In the genomic region with DNA sequence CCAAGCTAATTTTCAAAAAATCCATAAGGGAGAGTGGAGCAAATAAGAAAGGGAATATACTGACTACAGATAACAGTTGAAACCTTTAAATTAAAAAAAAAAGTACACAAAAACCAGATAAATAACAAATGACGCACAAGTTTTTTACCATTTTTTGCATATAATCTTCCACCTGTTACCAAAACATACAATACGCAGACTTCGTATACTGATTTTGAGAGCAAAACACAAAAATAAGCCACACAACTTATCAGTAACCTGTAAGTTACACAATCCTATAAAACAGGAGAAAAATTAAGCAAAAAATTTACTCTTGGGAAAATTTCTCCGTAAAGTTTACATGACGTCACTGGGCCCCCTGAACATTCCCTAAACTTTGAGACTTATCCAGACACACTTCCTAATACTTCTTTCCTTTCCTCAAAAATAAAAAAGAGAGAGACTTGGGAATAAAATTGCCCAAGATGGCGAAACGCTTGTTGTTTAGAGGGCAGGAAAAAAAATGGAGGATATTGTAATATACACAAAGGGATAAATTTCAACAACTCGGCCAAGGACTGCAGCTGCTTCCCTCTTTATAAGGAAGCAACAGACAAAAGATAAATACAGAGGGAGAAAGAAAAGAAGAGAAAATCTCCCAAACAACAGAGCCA, we compare ENCODE assay signal across 8 cellular contexts. TPM values are rescaled to one million over a fixed set of nuclear protein-coding genes. Genes with fewer than 3 reads are reported as not detected.
DNase-seq lines count a peak whose midpoint lies in the region; ATAC-seq and TF ChIP-seq lines count a peak whose summit lies in the region.

No MANE protein-coding gene starts in this region.

- DNase-seq in GM12864 (ENCODE audit: low read depth) (no peak), NCI-H2081 (lab: John Stamatoyannopoulos, UW) (peak; percentile 70), mesendoderm (no peak), aorta (no peak), GM03348 (ENCODE audit: low spot score) (no peak)
- DNase-seq in central memory CD8-positive, alpha-beta T cell (ENCODE audit: low spot score in 2 of 2): no peak

- H3K56ac ChIP-seq in mesendoderm (ENCODE audit: low read length): peak overlapping the region; percentile 99

- H2BK5ac ChIP-seq in mesendoderm (ENCODE audit: low read length): no peak overlapping the region

- H3K9ac ChIP-seq in mesendoderm (ENCODE audit: low read length): peak overlapping the region; percentile 81

- peaks cover 38% of the 10 kb centered on the region for H3K27me3 Mint-ChIP-seq in central memory CD8-positive, alpha-beta T cell

- peak overlapping the region; percentile 97 for H3K18ac ChIP-seq in mesendoderm (ENCODE audit: low read length)

- no peak overlapping the region for H4K8ac ChIP-seq in mesendoderm (ENCODE audit: low read depth, low read length)

- H3K4me1 Mint-ChIP-seq in central memory CD8-positive, alpha-beta T cell: peaks cover 18% of the 10 kb centered on the region

- H3K4me3 ChIP-seq in GM12864 (ENCODE audit: low read depth, low read length) (peak overlapping the region; percentile 73), mesendoderm (ENCODE audit: low read length) (peak overlapping the region; percentile 85), aorta (ENCODE audit: low read length in 2 of 2) (peak overlapping the region; percentile 55 to 62)

- H3K36me3 Mint-ChIP-seq in central memory CD8-positive, alpha-beta T cell (ENCODE audit: insufficient read depth): peaks cover 7% of the 10 kb centered on the region

- peak overlapping the region; percentile 85 for H3K4me3 Mint-ChIP-seq in central memory CD8-positive, alpha-beta T cell

- H3K27ac Mint-ChIP-seq in central memory CD8-positive, alpha-beta T cell (ENCODE audit: low read depth): peak overlapping the region; percentile 10

- peaks cover 9% of the 10 kb centered on the region for H3K79me2 ChIP-seq in mesendoderm (ENCODE audit: control insufficient read depth, insufficient read depth, low read length)

- H3K27ac ChIP-seq in mesendoderm (ENCODE audit: low read depth, low read length) (peak overlapping the region; percentile 98), aorta (ENCODE audit: low read depth in 1 of 2, low read length in 2 of 2) (peak overlapping the region; percentile 44 to 62)

- H3K9me3 Mint-ChIP-seq in central memory CD8-positive, alpha-beta T cell: no peaks in the 10 kb centered on the region

- no peak for ATAC-seq in central memory CD8-positive, alpha-beta T cell (replicated peaks; ENCODE audit: extremely low read depth, poor library complexity, severe bottlenecking)
- ATAC-seq in aorta (ENCODE audit: low FRiP score) (peak; percentile 50), HG03342 (IDR thresholded peaks at IDR 0.05; ENCODE audit: unreplicated experiment) (no peak), HG03521 (IDR thresholded peaks at IDR 0.05; ENCODE audit: unreplicated experiment) (no peak)

- H3K36me3 ChIP-seq in mesendoderm (ENCODE audit: control insufficient read depth, insufficient read depth, low read length): no peaks in the 10 kb centered on the region
- H3K36me3 ChIP-seq in aorta (ENCODE audit: control insufficient read depth in 1 of 2, insufficient read depth in 2 of 2, low read length in 1 of 2): no peaks in the 10 kb centered on the region

- H3K4me2 ChIP-seq in mesendoderm (ENCODE audit: low read length): peak overlapping the region; percentile 2

- H2AK5ac ChIP-seq in mesendoderm (ENCODE audit: low read length): no peak overlapping the region

- H3K4me1 ChIP-seq in mesendoderm (ENCODE audit: control insufficient read depth, low read depth, low read length) (peaks cover 3% of the 10 kb centered on the region), aorta (ENCODE audit: control insufficient read depth in 1 of 2, insufficient read depth in 2 of 2, low read length in 2 of 2) (peaks cover 2 to 5% of the 10 kb centered on the region in 2 donors)

- peaks cover 1% of the 10 kb centered on the region for H3K79me1 ChIP-seq in mesendoderm (ENCODE audit: low read length)

- TF ChIP-seq CTCF in GM12864 (IDR thresholded peaks at IDR 0.05; ENCODE audit: low read depth, low read length, missing control alignments): no peak

- H3K9me3 ChIP-seq in aorta (ENCODE audit: control insufficient read depth, low read length): no peaks in the 10 kb centered on the region

- no peaks in the 10 kb centered on the region for H3K27me3 ChIP-seq in mesendoderm (ENCODE audit: insufficient read depth, low read length, poor library complexity)
- no peaks in the 10 kb centered on the region for H3K27me3 ChIP-seq in aorta (ENCODE audit: control insufficient read depth in 1 of 2, insufficient read depth in 2 of 2, low read length in 1 of 2)

- no peak overlapping the region for H4K5ac ChIP-seq in mesendoderm (ENCODE audit: low read length)

- H2BK15ac ChIP-seq in mesendoderm (replicated peaks; ENCODE audit: low read depth): peak overlapping the region; percentile 23

- no peak overlapping the region for H3K23ac ChIP-seq in mesendoderm (ENCODE audit: low read length)

- no CpG with 5 or more reads among the region's 8 CpGs for WGBS in mesendoderm (ENCODE audit: extremely low coverage, insufficient coverage, low lambda C conversion rate)
- 2 to 3% methylated on average over 8 of the region's 8 CpGs for WGBS in aorta, 2 donors

- no peak overlapping the region for H3K4ac ChIP-seq in mesendoderm (ENCODE audit: low read depth, low read length)

- intact Hi-C loops in aorta (cut with DNase I): loop anchor here (1.0 to 10.0 kb wide), 3 partner anchors 98 to 160 kb away; partner anchors contain the start of gene MARCHF7 (in 2 of the 2)

- H2BK120ac ChIP-seq in mesendoderm (ENCODE audit: low read depth, low read length): peak overlapping the region; percentile 82

RNA-seq across cellular contexts. Expression of gene BAZ2B, which starts 1.7 kb away (rescaled TPM):
- 8.0 TPM for polyA plus RNA-seq in mesendoderm (2013, experiment 1 of 2)
- 7.7 TPM for polyA plus RNA-seq in mesendoderm (2013, experiment 2 of 2)
- 100 to 1,000 TPM in 1 of 2 donors, 10 to 100 TPM in 1; 82.6 to 139 TPM for total RNA-seq in aorta
- polyA plus RNA-seq in aorta: 10 to 100 TPM; 21.4 to 39.4 TPM

Comparison
In these comparisons a context has a peak if more than half of its experiments do, and no peak if none do; other contexts are left out.
1. DNase-seq: peak in NCI-H2081 (2 of 2); none in GM12864 (single experiment), central memory CD8-positive, alpha-beta T cell (0 of 2), mesendoderm (single experiment), aorta (0 of 2) and GM03348 (single experiment).
2. Peak in every context shown above with its lines, with median percentiles within 50 percentile points of each other: H3K4me3 ChIP-seq.